ENCODE assay signal across 21 cellular contexts in the genomic region with DNA sequence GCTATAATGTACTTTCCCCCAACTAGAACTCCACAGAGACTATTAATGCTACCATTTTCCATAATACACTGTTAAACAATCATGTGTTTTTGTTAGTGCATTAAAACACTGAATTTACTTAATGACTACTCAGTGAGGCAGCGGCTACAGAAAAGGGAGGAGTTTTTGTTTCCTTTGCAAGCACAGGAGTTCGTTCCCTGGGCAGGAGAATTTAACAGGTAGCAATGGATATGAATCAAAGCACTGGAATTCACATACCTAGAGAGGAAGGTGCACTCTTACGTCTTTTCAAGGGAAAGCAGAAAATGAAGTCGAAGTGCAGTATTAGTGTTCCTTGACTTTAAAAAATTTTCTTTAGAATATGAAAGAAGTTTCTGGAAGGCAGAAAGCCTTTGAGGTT.
"Had no signal": no experiment of that assay in that cellular context is flagged by ENCODE, and none has a peak within 500 bp of the region (broad histone marks: within the 10 kb centered on the region; RNA-seq: fewer than 3 reads in every experiment).

No MANE protein-coding gene starts in this region.

- H3K4me1 ChIP-seq: ascending aorta, sigmoid colon, upper lobe of right lung had no signal

- H3K4me3 Mint-ChIP-seq: activated CD8-positive, alpha-beta memory T cell treated with anti-CD3 and anti-CD28 coated beads, Interleukin-2, amount 10 ng/mL, durations not matched to agents 7 days and 5 days; activated naive CD4-positive, alpha-beta T cell treated with anti-CD3 and anti-CD28 coated beads for 36 hours; activated naive CD8-positive, alpha-beta T cell treated with anti-CD3 and anti-CD28 coated beads, Interleukin-2, amount 50 U/mL, for 24 hours; endodermal cell; neural crest cell; stimulated activated naive CD8-positive, alpha-beta T cell treated with anti-CD3 and anti-CD28 coated beads, Interleukin-15, Interleukin-2, amounts not matched to agents 100 ng/mL and 50 ng/mL, for 24 hours had no signal

- H3K27ac ChIP-seq: ascending aorta, cardiac muscle cell, dorsolateral prefrontal cortex, ovary, sigmoid colon, spleen, upper lobe of right lung, WERI-Rb-1 had no signal

- H3K9me3 ChIP-seq: ascending aorta, ovary, sigmoid colon, spleen, upper lobe of right lung had no signal

- ATAC-seq: activated CD8-positive, alpha-beta memory T cell treated with anti-CD3 and anti-CD28 coated beads, Interleukin-2, amount 10 ng/mL, durations not matched to agents 7 days and 5 days; activated naive CD8-positive, alpha-beta T cell treated with anti-CD3 and anti-CD28 coated beads, Interleukin-2, amount 50 U/mL, for 24 hours; left ventricle myocardium superior; upper lobe of right lung had no signal

- H3K9me3 Mint-ChIP-seq: activated naive CD4-positive, alpha-beta T cell treated with anti-CD3 and anti-CD28 coated beads for 36 hours; activated naive CD8-positive, alpha-beta T cell treated with anti-CD3 and anti-CD28 coated beads, Interleukin-2, amount 50 U/mL, for 24 hours; activated T-helper 2 cell treated with anti-CD3 and anti-CD28 coated beads, Interferon-gamma antibody, Interleukin-2, Interleukin-4, amounts not matched to agents 10 μg/mL and 5 μg/mL and 100 μg/mL, durations not matched to agents 14 hours and 24 hours and 36 hours; endodermal cell; stimulated activated naive CD8-positive, alpha-beta T cell treated with anti-CD3 and anti-CD28 coated beads, Interleukin-15, Interleukin-2, amounts not matched to agents 100 ng/mL and 50 ng/mL, for 24 hours had no signal

- H3K27me3 Mint-ChIP-seq: stimulated activated naive CD8-positive, alpha-beta T cell treated with anti-CD3 and anti-CD28 coated beads, Interleukin-15, Interleukin-2, amounts not matched to agents 100 ng/mL and 50 ng/mL, for 24 hours had no signal

- H3K36me3 ChIP-seq: ascending aorta, cardiac muscle cell, ovary, sigmoid colon, upper lobe of right lung, WERI-Rb-1 had no signal

- H3K4me3 ChIP-seq: ascending aorta, cardiac muscle cell, dorsolateral prefrontal cortex, ovary, sigmoid colon, spleen, upper lobe of right lung had no signal

- H3K27ac Mint-ChIP-seq: activated CD8-positive, alpha-beta memory T cell treated with anti-CD3 and anti-CD28 coated beads, Interleukin-2, amount 10 ng/mL, durations not matched to agents 7 days and 5 days; activated naive CD4-positive, alpha-beta T cell treated with anti-CD3 and anti-CD28 coated beads for 36 hours; activated naive CD8-positive, alpha-beta T cell treated with anti-CD3 and anti-CD28 coated beads, Interleukin-2, amount 50 U/mL, for 24 hours; activated T-helper 2 cell treated with anti-CD3 and anti-CD28 coated beads, Interferon-gamma antibody, Interleukin-2, Interleukin-4, amounts not matched to agents 10 μg/mL and 5 μg/mL and 100 μg/mL, durations not matched to agents 14 hours and 24 hours and 36 hours; endodermal cell; stimulated activated naive CD8-positive, alpha-beta T cell treated with anti-CD3 and anti-CD28 coated beads, Interleukin-15, Interleukin-2, amounts not matched to agents 100 ng/mL and 50 ng/mL, for 24 hours had no signal

- H3K27me3 ChIP-seq: ascending aorta, cardiac muscle cell, ovary, sigmoid colon, spleen, upper lobe of right lung had no signal

- DNase-seq: activated CD4-positive, alpha-beta T cell treated with anti-CD3 and anti-CD28 coated beads, Interleukin-2, amount 50 U/mL, for 48 hours; activated CD8-positive, alpha-beta memory T cell treated with anti-CD3 and anti-CD28 coated beads, Interleukin-2, amount 10 ng/mL, durations not matched to agents 7 days and 5 days; activated naive CD4-positive, alpha-beta T cell treated with anti-CD3 and anti-CD28 coated beads for 36 hours; activated naive CD8-positive, alpha-beta T cell treated with anti-CD3 and anti-CD28 coated beads, Interleukin-2, amount 50 U/mL, for 24 hours; activated T-cell treated with anti-CD3 and anti-CD28 coated beads, Interleukin-2, amount 50 U/mL, for 1 hour; dorsolateral prefrontal cortex; endodermal cell; hypothalamus; kidney; left ventricle myocardium superior; mesenchymal stem cell; ovary; sigmoid colon; spleen; upper lobe of right lung had no signal

- H3K4me1 Mint-ChIP-seq: activated CD8-positive, alpha-beta memory T cell treated with anti-CD3 and anti-CD28 coated beads, Interleukin-2, amount 10 ng/mL, durations not matched to agents 7 days and 5 days; activated naive CD8-positive, alpha-beta T cell treated with anti-CD3 and anti-CD28 coated beads, Interleukin-2, amount 50 U/mL, for 24 hours; endodermal cell had no signal

- H3K36me3 Mint-ChIP-seq: activated CD8-positive, alpha-beta memory T cell treated with anti-CD3 and anti-CD28 coated beads, Interleukin-2, amount 10 ng/mL, durations not matched to agents 7 days and 5 days had no signal
